ENCODE assay signal across 8 cellular contexts in the genomic region with DNA sequence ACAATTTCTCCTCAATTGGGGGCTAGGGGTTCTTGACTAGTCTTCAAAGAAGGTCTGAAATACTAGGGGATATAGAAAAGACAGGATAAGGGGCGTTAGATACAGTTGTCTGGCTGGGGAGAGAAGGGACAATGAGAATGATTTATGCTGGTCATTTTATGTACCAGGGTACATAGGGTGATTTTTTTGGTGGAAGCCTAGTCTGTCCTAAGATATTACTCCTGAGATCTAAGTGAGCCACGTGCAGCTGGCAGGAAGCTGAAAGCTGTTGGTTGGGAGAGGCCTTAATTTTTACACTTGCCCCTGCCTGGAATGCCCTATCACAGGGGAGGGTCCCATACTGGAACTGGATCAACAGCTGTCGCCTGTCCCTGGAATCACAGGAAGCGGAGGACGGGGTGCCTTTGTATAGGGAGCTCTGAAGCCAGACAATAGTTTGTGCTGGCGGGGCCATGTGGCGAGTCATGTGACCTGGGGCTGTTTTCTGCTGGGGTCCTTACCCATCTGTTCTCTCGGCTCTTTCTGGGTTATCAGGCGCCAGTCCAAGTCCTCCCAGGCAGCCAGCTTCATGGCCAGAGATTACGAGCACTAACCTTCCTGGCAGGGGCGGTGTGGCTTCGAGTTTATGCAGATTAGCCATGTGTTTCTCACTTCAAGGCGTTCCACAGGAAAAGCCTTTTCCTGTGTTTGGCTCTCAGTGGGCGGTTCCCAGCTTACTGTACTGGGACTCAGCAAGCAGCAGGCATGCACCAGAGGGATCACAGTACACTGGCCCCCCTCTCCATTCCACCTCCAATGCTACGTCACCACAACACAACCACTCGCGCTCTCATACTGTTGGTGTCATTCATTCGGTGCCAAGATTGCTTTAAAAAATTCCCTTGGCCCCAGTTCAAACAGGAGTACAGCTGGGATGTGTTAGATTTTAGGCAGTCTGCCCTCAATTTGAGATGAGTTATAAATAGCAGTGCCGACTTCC. TPM values are rescaled to one million over a fixed set of nuclear protein-coding genes. Genes with fewer than 3 reads are reported as not detected.
DNase-seq lines count a peak whose midpoint lies in the region; ATAC-seq lines count a peak whose summit lies in the region.

No MANE protein-coding gene starts in this region.

- H3K4me3 Mint-ChIP-seq in activated CD8-positive, alpha-beta memory T cell treated with anti-CD3 and anti-CD28 coated beads, Interleukin-2, amount 10 ng/mL, durations not matched to agents 7 days and 5 days, result no peak overlapping the region

- no peak overlapping the region for H2BK120ac ChIP-seq in mesenchymal stem cell (ENCODE audit: low read depth, low read length)

- no peak overlapping the region for H3K4me3 ChIP-seq in mesenchymal stem cell (ENCODE audit: insufficient read depth in 1 of 2, low read depth in 1 of 2, low read length in 2 of 2)

- CTCF ChIA-PET in activated CD8-positive, alpha-beta memory T cell treated with anti-CD3 and anti-CD28 coated beads, Interleukin-2, amount 10 ng/mL, durations not matched to agents 7 days and 5 days (lab: Charles Lee), result interaction anchor here (1.1 to 2.2 kb wide), 7 partner anchors 20 to 185 kb away, joined by 3 to 7 read pairs (median 4); a partner anchor contains a TSS

- H4K8ac ChIP-seq in mesenchymal stem cell (ENCODE audit: low read length), result peak overlapping the region; percentile 59

- 5% methylated on average over 19 of the region's 19 CpGs for WGBS in mesenchymal stem cell

- H3K23ac ChIP-seq in mesenchymal stem cell (ENCODE audit: low read length in 2 of 2), result no peak overlapping the region

- no peak overlapping the region for H2BK5ac ChIP-seq in mesenchymal stem cell (ENCODE audit: low read depth, low read length, poor library complexity, severe bottlenecking)

- H3K79me1 ChIP-seq in mesenchymal stem cell (replicated peaks; ENCODE audit: low read length, poor library complexity, severe bottlenecking), result peaks cover 1% of the 10 kb centered on the region

- no peak overlapping the region for H3K14ac ChIP-seq in mesenchymal stem cell (ENCODE audit: low read length in 2 of 2)

- peaks cover 13% of the 10 kb centered on the region for H3K4me1 ChIP-seq in mesenchymal stem cell (ENCODE audit: control insufficient read depth, insufficient read depth, low read depth, low read length)

- peak overlapping the region; percentile 1 for H3K27ac Mint-ChIP-seq in activated CD8-positive, alpha-beta memory T cell treated with anti-CD3 and anti-CD28 coated beads, Interleukin-2, amount 10 ng/mL, durations not matched to agents 7 days and 5 days

- H3K9ac ChIP-seq in mesenchymal stem cell (ENCODE audit: low read length), result peak overlapping the region; percentile 31

- peaks cover 1 to 8% of the 10 kb centered on the region in 2 experiments for H3K36me3 ChIP-seq in mesenchymal stem cell (ENCODE audit: control insufficient read depth in 1 of 2, insufficient read depth in 2 of 2, low read depth in 1 of 2, low read length in 2 of 2)

- no peaks in the 10 kb centered on the region for H3K9me3 Mint-ChIP-seq in activated CD8-positive, alpha-beta memory T cell treated with anti-CD3 and anti-CD28 coated beads, Interleukin-2, amount 10 ng/mL, durations not matched to agents 7 days and 5 days (ENCODE audit: low read depth)

- no peaks in the 10 kb centered on the region for H3K27me3 Mint-ChIP-seq in activated CD8-positive, alpha-beta memory T cell treated with anti-CD3 and anti-CD28 coated beads, Interleukin-2, amount 10 ng/mL, durations not matched to agents 7 days and 5 days

- H3K27ac ChIP-seq in mesenchymal stem cell (ENCODE audit: low read length, poor library complexity, severe bottlenecking), result peak overlapping the region; percentile 8

- H2AK5ac ChIP-seq in mesenchymal stem cell (ENCODE audit: low read length, severe bottlenecking), result peak overlapping the region; percentile 53

- peaks cover 15% of the 10 kb centered on the region for H3K36me3 Mint-ChIP-seq in activated CD8-positive, alpha-beta memory T cell treated with anti-CD3 and anti-CD28 coated beads, Interleukin-2, amount 10 ng/mL, durations not matched to agents 7 days and 5 days

- H3K4me2 ChIP-seq in mesenchymal stem cell (ENCODE audit: low read length, poor library complexity, severe bottlenecking), result peak overlapping the region; percentile 44

- H3K18ac ChIP-seq in mesenchymal stem cell (ENCODE audit: low read depth in 1 of 2, low read length in 2 of 2), result peak overlapping the region in 1 of 2 experiments; percentile 84

- peak overlapping the region in 1 of 2 experiments; percentile 4 for H3K4ac ChIP-seq in mesenchymal stem cell (ENCODE audit: low read depth in 1 of 2, low read length in 2 of 2)

- no peaks in the 10 kb centered on the region for H3K9me3 ChIP-seq in mesenchymal stem cell (ENCODE audit: control insufficient read depth, low read length)

- peak; percentile 27 to 29 for ATAC-seq in activated CD4-positive, CD25-positive, alpha-beta regulatory T cell treated with anti-CD3 and anti-CD28 coated beads, Interleukin-2, amount 50 U/mL, for 24 hours
- peak; percentile 43 for ATAC-seq in activated CD8-positive, alpha-beta memory T cell treated with anti-CD3 and anti-CD28 coated beads, Interleukin-2, amount 10 ng/mL, durations not matched to agents 7 days and 5 days

- no peak overlapping the region for H2BK15ac ChIP-seq in mesenchymal stem cell (ENCODE audit: low read depth, poor library complexity, severe bottlenecking)

- no peak for DNase-seq in activated CD4-positive, CD25-positive, alpha-beta regulatory T cell (lab: John Stamatoyannopoulos, UW)
- DNase-seq in NCI-H446 (lab: John Stamatoyannopoulos, UW) (peak; percentile 100), epidermal melanocyte (ENCODE audit: insufficient read length, low spot score) (peak; percentile 85), mesenchymal stem cell (peak; percentile 98), NCI-H1436 (lab: John Stamatoyannopoulos, UW) (no peak)
- peak; percentile 52 for DNase-seq in activated CD8-positive, alpha-beta memory T cell treated with anti-CD3 and anti-CD28 coated beads, Interleukin-2, amount 10 ng/mL, durations not matched to agents 7 days and 5 days
- DNase-seq in stimulated activated CD8-positive, alpha-beta memory T cell treated with anti-CD3 and anti-CD28 coated beads, Interleukin-7, amount 100 ng/mL, for 4 hours (ENCODE audit: low read depth in 2 of 2), result peak; percentile 29 to 32

- H2AFZ ChIP-seq in mesenchymal stem cell (ENCODE audit: low read depth, low read length), result no peak overlapping the region

- H2BK12ac ChIP-seq in mesenchymal stem cell (ENCODE audit: low read length in 2 of 2), result no peak overlapping the region

- H4K91ac ChIP-seq in mesenchymal stem cell (ENCODE audit: low read length), result no peak overlapping the region

- H3K4me1 Mint-ChIP-seq in activated CD8-positive, alpha-beta memory T cell treated with anti-CD3 and anti-CD28 coated beads, Interleukin-2, amount 10 ng/mL, durations not matched to agents 7 days and 5 days, result peaks cover 81% of the 10 kb centered on the region

- no peaks in the 10 kb centered on the region for H3K27me3 ChIP-seq in mesenchymal stem cell (ENCODE audit: control insufficient read depth in 1 of 2, insufficient read depth in 1 of 2, low read length in 2 of 2)

RNA-seq across cellular contexts. Expression of a gene that starts 27.5 kb away (rescaled TPM):
- 100 to 1,000 TPM in 1 of 2 experiments, 10 to 100 TPM in 1; 92.4 to 112 TPM for total RNA-seq in activated CD8-positive, alpha-beta memory T cell treated with anti-CD3 and anti-CD28 coated beads, Interleukin-2, amount 10 ng/mL, durations not matched to agents 7 days and 5 days
- polyA plus RNA-seq in mesenchymal stem cell (2013, experiment 1 of 2), result 46.7 TPM
- 43.3 TPM for polyA plus RNA-seq in mesenchymal stem cell (2013, experiment 2 of 2)

Comparison
In these comparisons a context has a peak if more than half of its experiments do, and no peak if none do; other contexts are left out.
1. DNase-seq: peak in NCI-H446 (2 of 2), activated CD8-positive, alpha-beta memory T cell treated with anti-CD3 and anti-CD28 coated beads, Interleukin-2, amount 10 ng/mL, durations not matched to agents 7 days and 5 days (single experiment), epidermal melanocyte (single experiment), mesenchymal stem cell (single experiment) and stimulated activated CD8-positive, alpha-beta memory T cell treated with anti-CD3 and anti-CD28 coated beads, Interleukin-7, amount 100 ng/mL, for 4 hours (2 of 2); none in activated CD4-positive, CD25-positive, alpha-beta regulatory T cell (0 of 4) and NCI-H1436 (single experiment).